In the genomic region with DNA sequence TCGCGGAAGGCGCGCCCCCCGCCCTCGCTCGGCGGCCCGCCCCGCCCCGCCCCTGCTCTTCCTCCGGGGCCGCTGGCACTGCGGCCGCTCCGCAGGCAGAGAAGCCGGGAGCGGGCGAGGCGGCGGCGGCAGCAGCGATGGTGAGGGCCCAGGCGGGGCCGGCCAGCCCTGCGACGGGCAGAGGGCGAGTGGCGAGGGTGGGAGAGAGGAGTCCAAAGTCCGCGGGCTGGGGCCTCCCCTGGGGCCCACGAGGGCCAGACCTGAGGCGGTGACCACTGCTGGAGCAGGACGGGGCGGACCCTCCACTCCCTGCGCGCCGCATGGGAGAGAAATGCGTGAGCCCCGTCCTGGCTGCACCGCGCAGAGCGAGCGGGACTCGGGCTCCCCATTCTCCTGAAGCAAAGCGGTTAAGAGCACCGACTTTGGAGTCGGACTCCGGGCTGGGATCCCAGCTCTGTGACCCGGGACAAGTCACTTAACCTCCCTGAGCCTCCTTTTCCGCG, we compare ENCODE assay signal across 8 cellular contexts. TPM values are rescaled to one million over a fixed set of nuclear protein-coding genes. Genes with fewer than 3 reads are reported as not detected.
A peak's percentile ranks its signal among the peaks of the same experiment; 100 is the strongest.
DNase-seq lines count a peak whose midpoint lies in the region; ATAC-seq and TF ChIP-seq lines count a peak whose summit lies in the region.

A gene with protein sequence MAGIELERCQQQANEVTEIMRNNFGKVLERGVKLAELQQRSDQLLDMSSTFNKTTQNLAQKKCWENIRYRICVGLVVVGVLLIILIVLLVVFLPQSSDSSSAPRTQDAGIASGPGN (plus strand): TSS at position 78 of the 503 bp plus-strand sequence. CDS start 60 bp downstream, at position 138.

- H3K9ac ChIP-seq in mucosa of rectum (ENCODE audit: low read depth in 1 of 2, low read length in 2 of 2): peak within 1 kb of the TSS; percentile 42 to 55

- H3K36me3 Mint-ChIP-seq in HFFc6 (ENCODE audit: low read depth): no peaks in the 10 kb centered on the region

- no peaks in the 10 kb centered on the region for H3K9me3 ChIP-seq in mucosa of rectum (ENCODE audit: control insufficient read depth in 2 of 2, low read length in 2 of 2)

- no peaks in the 10 kb centered on the region for H3K9me3 Mint-ChIP-seq in HFFc6

- no peak for ATAC-seq in GM19328 (IDR thresholded peaks at IDR 0.05; ENCODE audit: unreplicated experiment)

- peak within 1 kb of the TSS; percentile 96 for H3K27ac Mint-ChIP-seq in HFFc6

- H3K4me3 Mint-ChIP-seq in HFFc6: peak within 1 kb of the TSS; percentile 81

- peak within 1 kb of the TSS; percentile 67 for H3K4me3 ChIP-seq in mucosa of rectum (ENCODE audit: low read length in 2 of 2)

- H3K4me1 ChIP-seq in mucosa of rectum (ENCODE audit: control insufficient read depth in 2 of 2, insufficient read depth in 2 of 2, low read length in 2 of 2): peaks cover 25% of the 10 kb centered on the region in 2 donors

- TF ChIP-seq CTCF in HFFc6 (IDR thresholded peaks at IDR 0.05): no peak

- H3K36me3 ChIP-seq in mucosa of rectum (ENCODE audit: control insufficient read depth in 2 of 2, insufficient read depth in 2 of 2, low read length in 2 of 2): peaks cover 19 to 21% of the 10 kb centered on the region in 2 donors

- peaks cover 39% of the 10 kb centered on the region for H3K4me1 Mint-ChIP-seq in HFFc6 (ENCODE audit: low read depth)

- in situ Hi-C loops in endometrial microvascular endothelial cells (cut with HindIII; ENCODE audit: inconsistent ontology term, low pct_unique_long_range_greater_than_20kb, low sequenced_read_pairs): no loop called here

- no peaks in the 10 kb centered on the region for H3K27me3 ChIP-seq in mucosa of rectum (ENCODE audit: control insufficient read depth in 2 of 2, insufficient read depth in 2 of 2, low read length in 2 of 2)

- DNase-seq in GM03348 (ENCODE audit: low spot score): peak; percentile 82
- no peak for DNase-seq in HFFc6
- peak; percentile 23 for DNase-seq in T-helper 22 cell (ENCODE audit: low read depth)
- DNase-seq in NCI-H748 treated with DMSO at 0.1 percent for 48 hours (lab: John Stamatoyannopoulos, UW): no peak
- DNase-seq in NCI-H1092 treated with DMSO at 0.1 percent for 48 hours (lab: John Stamatoyannopoulos, UW): no peak

- peaks cover 8% of the 10 kb centered on the region for H3K27me3 Mint-ChIP-seq in HFFc6 (ENCODE audit: insufficient read depth)

- peak within 1 kb of the TSS; percentile 79 to 84 for H3K27ac ChIP-seq in mucosa of rectum (ENCODE audit: low read depth in 2 of 2, low read length in 2 of 2)

RNA-seq across cellular contexts. Expression of the gene that starts here (rescaled TPM):
- total RNA-seq in HFFc6 (2021; fragmentation: NEBNext Ultra II Directional; extraction: Animal tissue kit (Norgen Biotek cat#: 25700)): 10 to 100 TPM; 51.2 to 84.2 (median 71.4) TPM
- 124 TPM for total RNA-seq in endometrial microvascular endothelial cells (ENCODE audit: inconsistent ontology term)

Comparison
In these comparisons a context has a peak if more than half of its experiments do, and no peak if none do; other contexts are left out.
1. DNase-seq: peak in GM03348 (single experiment) and T-helper 22 cell (single experiment); none in HFFc6 (single experiment), NCI-H748 treated with DMSO at 0.1 percent for 48 hours (single experiment) and NCI-H1092 treated with DMSO at 0.1 percent for 48 hours (single experiment).